ENCODE assay signal across 33 cellular contexts in the genomic region with DNA sequence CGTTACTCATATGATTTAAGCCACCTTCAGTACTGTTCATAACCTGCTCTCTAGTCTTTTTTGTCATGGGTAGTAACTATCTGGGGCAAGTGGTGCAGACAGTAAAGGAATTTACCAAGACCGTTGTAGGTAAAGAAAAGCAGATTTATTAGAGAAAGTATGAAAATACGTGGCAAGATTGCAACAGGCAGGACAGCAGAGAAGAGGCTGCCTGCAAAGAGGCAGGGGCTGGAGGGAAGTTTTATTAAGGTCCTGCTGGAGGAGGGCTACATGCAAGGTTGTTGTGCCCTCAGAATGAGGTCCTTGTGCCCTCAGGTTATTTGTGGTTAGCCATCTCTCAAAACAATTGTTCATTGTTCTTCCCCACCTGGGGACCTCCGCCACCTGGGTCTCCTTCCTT.
"Had no signal": no experiment of that assay in that cellular context is flagged by ENCODE, and none has a peak within 500 bp of the region (broad histone marks: within the 10 kb centered on the region; RNA-seq: fewer than 3 reads in every experiment).

No MANE protein-coding gene starts in this region.

- H3K4me3 Mint-ChIP-seq: activated CD4-positive, alpha-beta memory T cell treated with anti-CD3 and anti-CD28 coated beads for 36 hours; activated CD4-positive, alpha-beta T cell treated with anti-CD3 and anti-CD28 coated beads for 36 hours; activated CD4-positive, alpha-beta T cell treated with anti-CD3 and anti-CD28 coated beads, Interleukin-2, amount 10 ng/mL, durations not matched to agents 24 days and 14 days; activated CD8-positive, alpha-beta memory T cell treated with anti-CD3 and anti-CD28 coated beads, Interleukin-2, amount 10 ng/mL, durations not matched to agents 7 days and 5 days; activated CD8-positive, alpha-beta T cell treated with anti-CD3 and anti-CD28 coated beads, Interleukin-2, amount 10 ng/mL, durations not matched to agents 7 days and 5 days; activated naive CD4-positive, alpha-beta T cell treated with anti-CD3 and anti-CD28 coated beads for 36 hours; activated naive CD4-positive, alpha-beta T cell treated with anti-CD3 and anti-CD28 coated beads, Interleukin-2, amount 50 U/mL, for 24 hours; activated naive CD8-positive, alpha-beta T cell treated with anti-CD3 and anti-CD28 coated beads for 36 hours; activated naive CD8-positive, alpha-beta T cell treated with anti-CD3 and anti-CD28 coated beads, Interleukin-2, amount 50 U/mL, for 24 hours; activated T-helper 1 cell treated with anti-CD3 and anti-CD28 coated beads, Interleukin-12 subunit alpha, Interleukin-12 subunit beta, Interleukin-2, Interleukin-4 antibody, amounts not matched to agents 30 ng/mL and 10 ng/mL and 1 ng/mL, durations not matched to agents 14 hours and 24 hours and 36 hours; effector memory CD8-positive, alpha-beta T cell had no signal

- H3K4me3 ChIP-seq: adrenal gland, body of pancreas, esophagus squamous epithelium, gastroesophageal sphincter had no signal

- H3K36me3 ChIP-seq: adrenal gland, esophagus squamous epithelium, gastroesophageal sphincter had no signal

- H3K27me3 ChIP-seq: adrenal gland, body of pancreas, esophagus squamous epithelium, gastroesophageal sphincter had no signal

- H3K27me3 Mint-ChIP-seq: activated CD4-positive, alpha-beta memory T cell treated with anti-CD3 and anti-CD28 coated beads for 36 hours; activated CD4-positive, alpha-beta T cell treated with anti-CD3 and anti-CD28 coated beads for 36 hours; activated CD4-positive, alpha-beta T cell treated with anti-CD3 and anti-CD28 coated beads, Interleukin-2, amount 10 ng/mL, durations not matched to agents 24 days and 14 days; activated CD8-positive, alpha-beta memory T cell treated with anti-CD3 and anti-CD28 coated beads, Interleukin-2, amount 10 ng/mL, durations not matched to agents 7 days and 5 days; activated naive CD4-positive, alpha-beta T cell treated with anti-CD3 and anti-CD28 coated beads, Interleukin-2, amount 50 U/mL, for 24 hours; activated naive CD8-positive, alpha-beta T cell treated with anti-CD3 and anti-CD28 coated beads, Interleukin-2, amount 50 U/mL, for 24 hours; effector memory CD8-positive, alpha-beta T cell had no signal

- H3K9me3 ChIP-seq: adrenal gland, body of pancreas, esophagus squamous epithelium, gastroesophageal sphincter had no signal

- DNase-seq: activated CD4-positive, alpha-beta memory T cell treated with anti-CD3 and anti-CD28 coated beads for 36 hours; activated CD4-positive, alpha-beta T cell treated with anti-CD3 and anti-CD28 coated beads for 36 hours; activated CD4-positive, alpha-beta T cell treated with anti-CD3 and anti-CD28 coated beads, Interleukin-2, amount 10 ng/mL, durations not matched to agents 24 days and 14 days; activated CD4-positive, CD25-positive, alpha-beta regulatory T cell; activated CD4-positive, CD25-positive, alpha-beta regulatory T cell treated with anti-CD3 and anti-CD28 coated beads, Interleukin-2, amount 50 U/mL, for 72 hours; activated CD8-positive, alpha-beta memory T cell treated with anti-CD3 and anti-CD28 coated beads, Interleukin-2, amount 10 ng/mL, durations not matched to agents 7 days and 5 days; activated CD8-positive, alpha-beta memory T cell treated with anti-CD3 and anti-CD28 coated beads, Interleukin-2, amount 50 U/mL, for 4 hours; activated CD8-positive, alpha-beta T cell treated with anti-CD3 and anti-CD28 coated beads, Interleukin-2, amount 10 ng/mL, durations not matched to agents 7 days and 5 days; activated effector memory CD4-positive, alpha-beta T cell treated with anti-CD3 and anti-CD28 coated beads, Interleukin-2, amount 50 U/mL, for 16 hours; activated naive CD4-positive, alpha-beta T cell treated with anti-CD3 and anti-CD28 coated beads for 36 hours; activated naive CD8-positive, alpha-beta T cell treated with anti-CD3 and anti-CD28 coated beads for 36 hours; activated naive CD8-positive, alpha-beta T cell treated with anti-CD3 and anti-CD28 coated beads, Interleukin-2, amount 50 U/mL, for 24 hours; activated T-cell treated with anti-CD3 and anti-CD28 coated beads, Interleukin-2, amount 50 U/mL, for 1 hour; activated T-cell treated with anti-CD3 and anti-CD28 coated beads, Interleukin-2, amount 50 U/mL, for 48 hours; adrenal gland; amygdala; aorta; body of pancreas; caudate nucleus; cortex of kidney; dermis blood vessel endothelial cell; effector CD4-positive, alpha-beta T cell; effector memory CD8-positive, alpha-beta T cell; esophagus squamous epithelium; foreskin melanocyte; head of caudate nucleus; T-helper 1 cell; T-helper 2 cell had no signal

- H3K27ac Mint-ChIP-seq: activated CD4-positive, alpha-beta memory T cell treated with anti-CD3 and anti-CD28 coated beads for 36 hours; activated CD4-positive, alpha-beta T cell treated with anti-CD3 and anti-CD28 coated beads for 36 hours; activated CD4-positive, alpha-beta T cell treated with anti-CD3 and anti-CD28 coated beads, Interleukin-2, amount 10 ng/mL, durations not matched to agents 24 days and 14 days; activated CD8-positive, alpha-beta memory T cell treated with anti-CD3 and anti-CD28 coated beads, Interleukin-2, amount 10 ng/mL, durations not matched to agents 7 days and 5 days; activated CD8-positive, alpha-beta T cell treated with anti-CD3 and anti-CD28 coated beads, Interleukin-2, amount 10 ng/mL, durations not matched to agents 7 days and 5 days; activated naive CD4-positive, alpha-beta T cell treated with anti-CD3 and anti-CD28 coated beads for 36 hours; activated naive CD4-positive, alpha-beta T cell treated with anti-CD3 and anti-CD28 coated beads, Interleukin-2, amount 50 U/mL, for 24 hours; activated naive CD8-positive, alpha-beta T cell treated with anti-CD3 and anti-CD28 coated beads for 36 hours; activated naive CD8-positive, alpha-beta T cell treated with anti-CD3 and anti-CD28 coated beads, Interleukin-2, amount 50 U/mL, for 24 hours; activated T-helper 1 cell treated with anti-CD3 and anti-CD28 coated beads, Interleukin-12 subunit alpha, Interleukin-12 subunit beta, Interleukin-2, Interleukin-4 antibody, amounts not matched to agents 30 ng/mL and 10 ng/mL and 1 ng/mL, durations not matched to agents 14 hours and 24 hours and 36 hours; activated T-helper 2 cell treated with anti-CD3 and anti-CD28 coated beads, Interferon-gamma antibody, Interleukin-2, Interleukin-4, amounts not matched to agents 10 μg/mL and 5 μg/mL and 100 μg/mL, durations not matched to agents 14 hours and 24 hours and 36 hours; effector memory CD8-positive, alpha-beta T cell had no signal

- ATAC-seq: activated CD4-positive, alpha-beta T cell treated with anti-CD3 and anti-CD28 coated beads for 36 hours; activated CD8-positive, alpha-beta memory T cell treated with anti-CD3 and anti-CD28 coated beads, Interleukin-2, amount 10 ng/mL, durations not matched to agents 7 days and 5 days; activated CD8-positive, alpha-beta T cell treated with anti-CD3 and anti-CD28 coated beads, Interleukin-2, amount 10 ng/mL, durations not matched to agents 7 days and 5 days; activated naive CD8-positive, alpha-beta T cell treated with anti-CD3 and anti-CD28 coated beads, Interleukin-2, amount 50 U/mL, for 24 hours; body of pancreas; effector memory CD8-positive, alpha-beta T cell; gastroesophageal sphincter had no signal

- H3K4me1 Mint-ChIP-seq: activated CD4-positive, alpha-beta T cell treated with anti-CD3 and anti-CD28 coated beads for 36 hours; activated naive CD4-positive, alpha-beta T cell treated with anti-CD3 and anti-CD28 coated beads, Interleukin-2, amount 50 U/mL, for 24 hours; activated naive CD8-positive, alpha-beta T cell treated with anti-CD3 and anti-CD28 coated beads for 36 hours; activated naive CD8-positive, alpha-beta T cell treated with anti-CD3 and anti-CD28 coated beads, Interleukin-2, amount 50 U/mL, for 24 hours had no signal

- H3K4me1 ChIP-seq: adrenal gland, body of pancreas had no signal

- H3K36me3 Mint-ChIP-seq: activated CD4-positive, alpha-beta memory T cell treated with anti-CD3 and anti-CD28 coated beads for 36 hours; activated CD8-positive, alpha-beta memory T cell treated with anti-CD3 and anti-CD28 coated beads, Interleukin-2, amount 10 ng/mL, durations not matched to agents 7 days and 5 days; activated naive CD4-positive, alpha-beta T cell treated with anti-CD3 and anti-CD28 coated beads, Interleukin-2, amount 50 U/mL, for 24 hours; activated naive CD8-positive, alpha-beta T cell treated with anti-CD3 and anti-CD28 coated beads for 36 hours had no signal

- H3K9me3 Mint-ChIP-seq: activated CD4-positive, alpha-beta memory T cell treated with anti-CD3 and anti-CD28 coated beads for 36 hours; activated CD4-positive, alpha-beta T cell treated with anti-CD3 and anti-CD28 coated beads, Interleukin-2, amount 10 ng/mL, durations not matched to agents 24 days and 14 days; activated naive CD4-positive, alpha-beta T cell treated with anti-CD3 and anti-CD28 coated beads for 36 hours; activated naive CD4-positive, alpha-beta T cell treated with anti-CD3 and anti-CD28 coated beads, Interleukin-2, amount 50 U/mL, for 24 hours; activated naive CD8-positive, alpha-beta T cell treated with anti-CD3 and anti-CD28 coated beads for 36 hours; activated naive CD8-positive, alpha-beta T cell treated with anti-CD3 and anti-CD28 coated beads, Interleukin-2, amount 50 U/mL, for 24 hours; activated T-helper 1 cell treated with anti-CD3 and anti-CD28 coated beads, Interleukin-12 subunit alpha, Interleukin-12 subunit beta, Interleukin-2, Interleukin-4 antibody, amounts not matched to agents 30 ng/mL and 10 ng/mL and 1 ng/mL, durations not matched to agents 14 hours and 24 hours and 36 hours; activated T-helper 2 cell treated with anti-CD3 and anti-CD28 coated beads, Interferon-gamma antibody, Interleukin-2, Interleukin-4, amounts not matched to agents 10 μg/mL and 5 μg/mL and 100 μg/mL, durations not matched to agents 14 hours and 24 hours and 36 hours; effector memory CD8-positive, alpha-beta T cell had no signal

- H3K27ac ChIP-seq: adrenal gland, body of pancreas, epithelial cell of prostate, esophagus squamous epithelium, gastroesophageal sphincter had no signal
